Comparison of ENCODE assay signal across 1 cellular context in the genomic region with DNA sequence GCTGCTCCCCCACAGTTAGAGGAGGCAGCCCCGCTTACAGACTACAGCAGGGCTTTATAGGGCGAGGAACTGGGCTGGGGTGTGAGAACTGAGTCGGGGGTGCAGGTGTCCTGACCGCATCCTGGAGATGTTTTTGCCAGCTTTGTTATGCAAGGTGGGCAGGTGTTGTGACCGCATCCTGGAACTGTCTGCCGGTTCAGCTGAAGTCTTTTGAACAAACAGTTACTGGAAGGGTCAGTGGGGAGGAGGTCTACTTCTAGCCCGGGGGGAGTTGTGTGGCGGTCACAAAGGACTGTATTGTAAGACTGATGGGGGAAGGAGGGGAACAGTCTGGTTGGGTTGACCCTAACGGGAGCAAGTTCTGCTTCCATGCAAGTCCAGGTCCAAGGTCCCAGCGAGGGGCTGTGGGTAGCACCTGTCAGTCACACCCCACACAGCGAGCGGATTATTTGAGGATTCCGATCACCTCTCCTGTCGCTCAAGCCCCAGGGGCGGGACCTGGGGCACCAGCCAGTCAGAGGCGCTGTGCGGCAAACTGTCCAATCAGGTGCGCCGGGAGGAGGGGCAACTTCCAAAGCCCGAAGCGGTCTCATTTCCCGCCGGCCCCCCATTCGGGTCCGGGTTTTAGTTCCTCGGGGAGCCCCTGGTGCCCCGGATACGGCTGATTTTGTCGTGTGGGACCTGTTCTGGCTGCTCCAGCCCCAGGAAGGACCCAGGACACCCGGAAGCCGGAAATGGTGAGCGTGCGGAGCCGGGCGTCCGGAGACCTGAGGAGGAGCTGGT.
TF ChIP-seq lines count a peak whose summit lies in the region.

TSS of gene ZNF101 (plus strand) at position 610 of the 783 bp plus-strand sequence. CDS start at position 735, 125 bp downstream.

TF ChIP-seq in HepG2, 621 proteins besides CTCF, POLR2A, EP300 and RAD21 (continued from another document and continues in another):
- TF ChIP-seq NFAT5 (CRISPR knock-in tag; IDR thresholded peaks at IDR 0.05) = no peak
- no peak; the same call in 1 of the 2 replicates for TF ChIP-seq HDAC1 (CRISPR knock-in tag; IDR thresholded peaks at IDR 0.05)
- no peak for TF ChIP-seq CENPX (CRISPR knock-in tag; IDR thresholded peaks at IDR 0.05)
- TF ChIP-seq ZBTB7B (CRISPR knock-in tag; IDR thresholded peaks at IDR 0.05) = peak; percentile 53; the same call in 1 of the 2 replicates
- no peak; the same call in 1 of the 2 replicates for TF ChIP-seq JUN (CRISPR knock-in tag; IDR thresholded peaks at IDR 0.05)
- TF ChIP-seq ARHGAP35 (CRISPR knock-in tag; IDR thresholded peaks at IDR 0.05; ENCODE audit: borderline replicate concordance) = no peak; the same call in 1 of the 2 replicates
- no peak for TF ChIP-seq ZNF234 (CRISPR knock-in tag; conservative IDR thresholded peaks at IDR 0.05)
- TF ChIP-seq ZMAT3 (CRISPR knock-in tag; conservative IDR thresholded peaks at IDR 0.05) = no peak
- no peak for TF ChIP-seq HOXA9 (CRISPR knock-in tag; IDR thresholded peaks at IDR 0.05; ENCODE audit: borderline replicate concordance)
- TF ChIP-seq ZNF703 (CRISPR knock-in tag; IDR thresholded peaks at IDR 0.05; ENCODE audit: borderline replicate concordance) = peak; percentile 86; the same call in 1 of the 2 replicates
- TF ChIP-seq HNRNPLL (IDR thresholded peaks at IDR 0.05; ENCODE audit: low read depth, low read length, poor library complexity, severe bottlenecking) = peak; percentile 46
- no peak for TF ChIP-seq ZBTB1 (CRISPR knock-in tag; IDR thresholded peaks at IDR 0.05; ENCODE audit: borderline replicate concordance)
- TF ChIP-seq ZNF101 (CRISPR knock-in tag; IDR thresholded peaks at IDR 0.05; ENCODE audit: borderline replicate concordance, low read depth) = no peak
- TF ChIP-seq, protein P1, sequence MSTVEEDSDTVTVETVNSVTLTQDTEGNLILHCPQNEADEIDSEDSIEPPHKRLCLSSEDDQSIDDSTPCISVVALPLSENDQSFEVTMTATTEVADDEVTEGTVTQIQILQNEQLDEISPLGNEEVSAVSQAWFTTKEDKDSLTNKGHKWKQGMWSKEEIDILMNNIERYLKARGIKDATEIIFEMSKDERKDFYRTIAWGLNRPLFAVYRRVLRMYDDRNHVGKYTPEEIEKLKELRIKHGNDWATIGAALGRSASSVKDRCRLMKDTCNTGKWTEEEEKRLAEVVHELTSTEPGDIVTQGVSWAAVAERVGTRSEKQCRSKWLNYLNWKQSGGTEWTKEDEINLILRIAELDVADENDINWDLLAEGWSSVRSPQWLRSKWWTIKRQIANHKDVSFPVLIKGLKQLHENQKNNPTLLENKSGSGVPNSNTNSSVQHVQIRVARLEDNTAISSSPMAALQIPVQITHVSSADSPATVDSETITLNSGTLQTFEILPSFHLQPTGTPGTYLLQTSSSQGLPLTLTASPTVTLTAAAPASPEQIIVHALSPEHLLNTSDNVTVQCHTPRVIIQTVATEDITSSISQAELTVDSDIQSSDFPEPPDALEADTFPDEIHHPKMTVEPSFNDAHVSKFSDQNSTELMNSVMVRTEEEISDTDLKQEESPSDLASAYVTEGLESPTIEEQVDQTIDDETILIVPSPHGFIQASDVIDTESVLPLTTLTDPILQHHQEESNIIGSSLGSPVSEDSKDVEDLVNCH (CRISPR knock-in tag; IDR thresholded peaks at IDR 0.05) = no peak
- peak; percentile 76 for TF ChIP-seq IKZF5 (CRISPR knock-in tag; IDR thresholded peaks at IDR 0.05)
- TF ChIP-seq ZEB1 (IDR thresholded peaks at IDR 0.05; ENCODE audit: insufficient replicate concordance, low read depth) = peak; percentile 88
- TF ChIP-seq ZSCAN21 (CRISPR knock-in tag; IDR thresholded peaks at IDR 0.05; ENCODE audit: borderline replicate concordance) = 0 out of 2 replicates have a peak, but pooled peaks have one; percentile 43
- TF ChIP-seq ZFYVE20 (CRISPR knock-in tag; IDR thresholded peaks at IDR 0.05; ENCODE audit: borderline replicate concordance, low read depth) = no peak
- TF ChIP-seq ZNF609 (CRISPR knock-in tag; IDR thresholded peaks at IDR 0.05; ENCODE audit: borderline replicate concordance) = peak; percentile 75
- TF ChIP-seq MAZ (IDR thresholded peaks at IDR 0.05; ENCODE audit: borderline replicate concordance, low read depth, low read length) = no peak; the same call in 1 of the 2 replicates
- no peak for TF ChIP-seq MAZ (CRISPR knock-in tag; IDR thresholded peaks at IDR 0.05; ENCODE audit: low read depth)
- peak; percentile 28; the same call in 1 of the 2 replicates for TF ChIP-seq YEATS2 (CRISPR knock-in tag; IDR thresholded peaks at IDR 0.05; ENCODE audit: borderline replicate concordance)
- no peak for TF ChIP-seq ZNF484 (CRISPR knock-in tag; IDR thresholded peaks at IDR 0.05; ENCODE audit: borderline replicate concordance, low read depth)
- TF ChIP-seq PCBP2 (optimal IDR thresholded peaks at IDR 0.05; ENCODE audit: low read depth, low read length, poor library complexity, severe bottlenecking) = no peak
- TF ChIP-seq ZNF672 (CRISPR knock-in tag; IDR thresholded peaks at IDR 0.05) = no peak
- peak; percentile 72; the same call in 1 of the 2 replicates for TF ChIP-seq DPF2 (CRISPR knock-in tag; IDR thresholded peaks at IDR 0.05; ENCODE audit: borderline replicate concordance, low read depth)
- TF ChIP-seq SNRNP70 (IDR thresholded peaks at IDR 0.05; ENCODE audit: low read depth, low read length) = no peak
- peak; percentile 89 for TF ChIP-seq HNF4A (CRISPR knock-in tag; IDR thresholded peaks at IDR 0.05)
- TF ChIP-seq ZNF547 (CRISPR knock-in tag; IDR thresholded peaks at IDR 0.05) = 0 out of 2 replicates have a peak, but pooled peaks have one; percentile 36
- peak; percentile 92 for TF ChIP-seq PPARG (CRISPR knock-in tag; conservative IDR thresholded peaks at IDR 0.05)
- peak; percentile 93 for TF ChIP-seq E2F5 (CRISPR knock-in tag; conservative IDR thresholded peaks at IDR 0.05)
- TF ChIP-seq ZMYM2 (CRISPR knock-in tag; IDR thresholded peaks at IDR 0.05) = peak; percentile 34; the same call in 1 of the 2 replicates
- peak; percentile 93 for TF ChIP-seq RARA (CRISPR knock-in tag; IDR thresholded peaks at IDR 0.05)
- TF ChIP-seq FOXK2 (IDR thresholded peaks at IDR 0.05) = no peak
- TF ChIP-seq, protein P2, sequence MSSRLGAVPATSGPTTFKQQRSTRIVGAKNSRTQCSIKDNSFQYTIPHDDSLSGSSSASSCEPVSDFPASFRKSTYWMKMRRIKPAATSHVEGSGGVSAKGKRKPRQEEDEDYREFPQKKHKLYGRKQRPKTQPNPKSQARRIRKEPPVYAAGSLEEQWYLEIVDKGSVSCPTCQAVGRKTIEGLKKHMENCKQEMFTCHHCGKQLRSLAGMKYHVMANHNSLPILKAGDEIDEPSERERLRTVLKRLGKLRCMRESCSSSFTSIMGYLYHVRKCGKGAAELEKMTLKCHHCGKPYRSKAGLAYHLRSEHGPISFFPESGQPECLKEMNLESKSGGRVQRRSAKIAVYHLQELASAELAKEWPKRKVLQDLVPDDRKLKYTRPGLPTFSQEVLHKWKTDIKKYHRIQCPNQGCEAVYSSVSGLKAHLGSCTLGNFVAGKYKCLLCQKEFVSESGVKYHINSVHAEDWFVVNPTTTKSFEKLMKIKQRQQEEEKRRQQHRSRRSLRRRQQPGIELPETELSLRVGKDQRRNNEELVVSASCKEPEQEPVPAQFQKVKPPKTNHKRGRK (CRISPR knock-in tag; IDR thresholded peaks at IDR 0.05) = no peak
- no peak; the same call in 1 of the 2 replicates for TF ChIP-seq HOXD1 (CRISPR knock-in tag; IDR thresholded peaks at IDR 0.05)
- TF ChIP-seq ZNF670 (CRISPR knock-in tag; IDR thresholded peaks at IDR 0.05; ENCODE audit: borderline replicate concordance) = no peak
- peak; percentile 50; the same call in 1 of the 2 replicates for TF ChIP-seq MXD4 (CRISPR knock-in tag; IDR thresholded peaks at IDR 0.05)
- peak; percentile 41; the same call in 1 of the 2 replicates for TF ChIP-seq MTA1 (CRISPR knock-in tag; IDR thresholded peaks at IDR 0.05; ENCODE audit: borderline replicate concordance)
- no peak for TF ChIP-seq ZNF660 (CRISPR knock-in tag; IDR thresholded peaks at IDR 0.05; ENCODE audit: borderline replicate concordance, low read depth)
